In the genomic region with DNA sequence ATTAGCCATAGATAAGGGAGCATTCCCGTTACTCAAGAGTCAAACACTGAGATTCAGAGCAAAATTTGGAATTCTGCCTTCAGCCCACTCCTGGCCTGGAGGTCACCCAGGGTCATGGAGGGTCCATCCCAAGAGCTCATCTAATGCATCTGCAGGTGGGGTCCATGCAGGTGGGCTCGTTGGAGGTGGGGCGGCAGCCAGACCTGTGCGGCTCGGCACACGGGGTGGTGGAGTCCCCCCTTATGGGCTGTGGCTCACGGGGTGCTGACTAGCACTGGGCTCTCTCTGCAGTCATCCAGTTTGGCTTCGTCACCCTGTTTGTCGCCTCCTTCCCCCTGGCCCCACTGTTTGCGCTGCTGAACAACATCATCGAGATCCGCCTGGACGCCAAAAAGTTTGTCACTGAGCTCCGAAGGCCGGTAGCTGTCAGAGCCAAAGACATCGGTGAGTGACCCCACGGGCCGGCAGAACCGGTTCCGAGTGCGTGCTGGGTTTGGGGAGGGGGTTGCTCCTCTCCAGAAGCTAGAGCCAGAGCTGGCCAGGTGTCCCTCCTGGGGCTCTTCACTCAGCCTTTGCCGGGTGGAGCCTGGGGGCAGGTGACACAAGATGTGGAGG, we compare ENCODE assay signal across 9 cellular contexts.
"Had no signal": no experiment of that assay in that cellular context is flagged by ENCODE, and none has a peak within 500 bp of the region (broad histone marks: within the 10 kb centered on the region; RNA-seq: fewer than 3 reads in every experiment).

No MANE protein-coding gene starts in this region.

- H3K4me1 ChIP-seq: HAP-1 had no signal

- H3K9me3 ChIP-seq: HAP-1 had no signal

- ATAC-seq: HCT116, HepG2, K562 had no signal

- H2AFZ ChIP-seq: GM23248 had no signal

- H3K9ac ChIP-seq: GM23248 had no signal

- H3K27ac ChIP-seq: GM23248, HL-60 had no signal

- H3K4me3 ChIP-seq: GM23248, HAP-1, K562 had no signal

- DNase-seq: GM23248, GOT3, H7, HFFc6 had no signal

- H3K27ac Mint-ChIP-seq: HFFc6 had no signal

- H3K36me3 ChIP-seq: HAP-1 had no signal

- H3K9me3 Mint-ChIP-seq: HFFc6 had no signal

- H3K4me3 Mint-ChIP-seq: HFFc6 had no signal
